In genomic region chr1:39753132-39754025, GRCh38 we compare ENCODE assay signal across 24 cellular contexts. TPM values are rescaled to one million over a fixed set of nuclear protein-coding genes. Genes with fewer than 3 reads are reported as not detected.
DNase-seq lines count a peak whose midpoint lies in the region; ATAC-seq, FAIRE-seq and TF ChIP-seq lines count a peak whose summit lies in the region.
"Had no signal": no experiment of that assay in that cellular context is flagged by ENCODE, and none has a peak within 500 bp of the region (broad histone marks: within the 10 kb centered on the region; RNA-seq: fewer than 3 reads in every experiment).

No MANE protein-coding gene starts in this region.

- POLR2A ChIA-PET in A673 (lab: Charles Lee; ENCODE audit: low non-redundant PET) (no interaction called here), GM12878 (lab: Charles Lee) (no interaction called here), GM10248 (lab: Yijun Ruan, JAX) (no interaction called here)

- no peaks in the 10 kb centered on the region for H3K79me2 ChIP-seq in GM12878 (ENCODE audit: control insufficient read depth, insufficient read depth, low read length)

- intact Hi-C loops in A673 (cut with micrococcal nuclease; ENCODE audit: unreplicated experiment): no loop called here
- intact Hi-C loops in GM12878 (cut with micrococcal nuclease; ENCODE audit: unreplicated experiment): no loop called here

- in situ Hi-C loops in GM12878 (cut with MboI): no loop called here

- TF ChIP-seq CTCF in A673 (conservative IDR thresholded peaks at IDR 0.05; ENCODE audit: low read depth, low read length) (no peak), GM12878 (IDR thresholded peaks at IDR 0.05 in 2 of 3, conservative IDR thresholded peaks at IDR 0.05 in 1 of 3; ENCODE audit: control insufficient read depth in 2 of 3, extremely low read depth in 1 of 3, insufficient read depth in 1 of 3, low read depth in 3 of 3, low read length in 3 of 3) (no peak), GM10248 (IDR thresholded peaks at IDR 0.05; ENCODE audit: control extremely low read depth, extremely low read depth, low read depth, missing control alignments) (no peak)

- 91% methylated on average over 16 of the region's 16 CpGs for WGBS in GM12878 (ENCODE audit: insufficient coverage, insufficient replicate concordance, low lambda C conversion rate, missing lambda C conversion rate)

- no peak overlapping the region for H2AFZ ChIP-seq in GM12878 (ENCODE audit: control insufficient read depth, low read depth, low read length)

- TF ChIP-seq RAD21 in GM12878 (IDR thresholded peaks at IDR 0.05; ENCODE audit: insufficient read depth, low read depth, low read length): no peak

- BruUV-seq in A673 (replicated peaks; lab: Mats Ljungman, UMichigan) (TSS peak; percentile 60), GM12878 (replicated peaks; lab: Mats Ljungman, UMichigan) (TSS peak; percentile 15)

- FAIRE-seq in GM12878 (lab: Jason Lieb, UNC): no peak
- FAIRE-seq: A549, astrocyte had no signal

- ATAC-seq in GM12878 (no peak), left lobe of liver (no peak), HG03378 (IDR thresholded peaks at IDR 0.05; ENCODE audit: unreplicated experiment) (no peak)
- ATAC-seq: A549; stimulated activated naive CD8-positive, alpha-beta T cell treated with anti-CD3 and anti-CD28 coated beads, Interleukin-15, Interleukin-2, amounts not matched to agents 100 U/mL and 50 U/mL, for 24 hours had no signal

- no peak overlapping the region for H3K4me2 ChIP-seq in GM12878 (ENCODE audit: control insufficient read depth, insufficient read depth)
- H3K4me2 ChIP-seq: A549 had no signal

- CTCF ChIA-PET in A673 (lab: Charles Lee) (no interaction called here), GM12878 (lab: Yijun Ruan, JAX) (interaction anchor here (1.2 kb wide), 1 partner anchor 140 kb away, joined by 3 read pairs; no protein-coding TSS in a partner anchor), GM10248 (lab: Yijun Ruan, JAX) (no interaction called here)

- H3K27ac ChIP-seq in A673 (ENCODE audit: low read depth, low read length, poor library complexity, severe bottlenecking) (no peak overlapping the region), GM12878 (ENCODE audit: control insufficient read depth, insufficient read depth) (no peak overlapping the region)
- H3K27ac ChIP-seq: A549, right atrium auricular region, spleen had no signal

- DNase-seq in A673 (ENCODE audit: low spot score) (no peak), NCI-H1092 treated with DMSO at 0.1 percent for 48 hours (lab: John Stamatoyannopoulos, UW) (peak; percentile 100), GM12878 (ENCODE audit: low read depth, low spot score) (no peak), left lobe of liver (ENCODE audit: low spot score) (peak; percentile 29), glomerular visceral epithelial cell (ENCODE audit: extremely low spot score) (no peak), GM10248 (ENCODE audit: extremely low spot score) (no peak)
- no peak for DNase-seq in activated T-cell treated with anti-CD3 and anti-CD28 coated beads, Interleukin-2, amount 50 U/mL, for 1 hour
- DNase-seq: activated naive CD4-positive, alpha-beta T cell treated with anti-CD3 and anti-CD28 coated beads, Interleukin-2, amount 50 U/mL, for 16 hours; BE2C; Calu3; GOT3; mesendoderm; NCI-H1436; NCI-H2227 treated with DMSO at 0.1 percent for 48 hours; SIG-M5; spleen; stimulated activated CD4-positive, alpha-beta T cell treated with anti-CD3 and anti-CD28 coated beads, Interleukin-4, amount 100 ng/mL, for 1 hour; stimulated activated naive CD8-positive, alpha-beta T cell treated with anti-CD3 and anti-CD28 coated beads, Interleukin-15, Interleukin-2, amounts not matched to agents 100 U/mL and 50 U/mL, for 24 hours had no signal

- H3K4me1 ChIP-seq in A673 (ENCODE audit: insufficient read depth, low read length, poor library complexity, severe bottlenecking): no peaks in the 10 kb centered on the region
- H3K4me1 ChIP-seq in GM12878 (ENCODE audit: control insufficient read depth, insufficient read depth, low read length): no peaks in the 10 kb centered on the region
- H3K4me1 ChIP-seq: A549, BE2C, right atrium auricular region, spleen, tibial nerve had no signal

- H3K9me3 ChIP-seq in A673 (ENCODE audit: low read depth, low read length, poor library complexity, severe bottlenecking) (no peaks in the 10 kb centered on the region), GM12878 (replicated peaks; ENCODE audit: control insufficient read depth, insufficient read depth, low read length) (no peaks in the 10 kb centered on the region)
- H3K9me3 ChIP-seq: A549, BE2C, right atrium auricular region, spleen, tibial nerve had no signal

- peaks cover 74% of the 10 kb centered on the region for H3K36me3 ChIP-seq in A673 (ENCODE audit: insufficient read depth, low read length, poor library complexity, severe bottlenecking)
- peaks cover 25 to 47% of the 10 kb centered on the region in 2 experiments for H3K36me3 ChIP-seq in GM12878 (ENCODE audit: control insufficient read depth in 2 of 2, insufficient read depth in 2 of 2, low read length in 1 of 2)

- SMC1A ChIA-PET in GM12878 (lab: Charles Lee; ENCODE audit: uncharacterized antibody, unreplicated experiment): no interaction called here

- RAD21 ChIA-PET in GM12878 (lab: Charles Lee; ENCODE audit: unreplicated experiment): no interaction called here

- H3K27me3 ChIP-seq in A673 (replicated peaks; ENCODE audit: insufficient read depth, low read depth, low read length, poor library complexity) (no peaks in the 10 kb centered on the region), GM12878 (replicated peaks in 1 of 2; ENCODE audit: control insufficient read depth in 2 of 2, insufficient read depth in 2 of 2, low read length in 1 of 2) (no peaks in the 10 kb centered on the region)
- H3K27me3 ChIP-seq: BE2C, right atrium auricular region, spleen, tibial nerve had no signal

- no peak overlapping the region for H3K4me3 ChIP-seq in A673 (ENCODE audit: low read depth, low read length, poor library complexity, severe bottlenecking)
- no peak overlapping the region for H3K4me3 ChIP-seq in GM12878
- H3K4me3 ChIP-seq: A549, right atrium auricular region, spleen, tibial nerve had no signal

- no peak overlapping the region for H3K9ac ChIP-seq in GM12878 (ENCODE audit: control insufficient read depth, insufficient read depth, low read length)

- TF ChIP-seq POLR2A in GM12878 (IDR thresholded peaks at IDR 0.05; ENCODE audit: low read depth, low read length): no peak; the same call in 1 of the 2 replicates

- TF ChIP-seq EP300 in GM12878 (IDR thresholded peaks at IDR 0.05; ENCODE audit: borderline replicate concordance in 1 of 2, control insufficient read depth in 1 of 2, low read depth in 2 of 2, low read length in 2 of 2): no peak

- no peaks in the 10 kb centered on the region for H4K20me1 ChIP-seq in GM12878 (ENCODE audit: control insufficient read depth, insufficient read depth)

RNA-seq across cellular contexts. Expression of gene PPIE, which starts 14.7 kb away (rescaled TPM):
- total RNA-seq in A673 (2021) (62.8 and 71.0 TPM in 2 replicates), GM12878 (2014; rRNA removed) (36.6 and 39.6 TPM in 2 replicates), GM12878 (2014; rRNA removed; fragmentation: Illumina TruSeq; extraction: Trizol) (46.6 and 48.0 TPM in 2 replicates), GM12878 (2021) (46.5 and 48.1 TPM in 2 replicates), left lobe of liver (16.6 TPM)
- total RNA-seq in GM12878 (2013; cell fraction: nucleolus; rRNA removed): 75.9 and 77.7 TPM in 2 replicates
- polyA plus RNA-seq in GM12878 (2011; ENCODE audit: low read depth): 34.9 TPM
- polyA plus RNA-seq in GM12878 (2011; rRNA removed) (77.8 and 81.1 TPM in 2 replicates), GM12878 (2014; fragmentation: Illumina TruSeq; extraction: Trizol) (53.4 and 58.7 TPM in 2 replicates), GM12878 (2014; fragmentation: Nextera tagmentation; extraction: Ambion mirVana) (100 to 1,000 TPM; 130 to 163 TPM), GM12878 (2014; rRNA removed) (54.7 and 66.1 TPM in 2 replicates), GM12878 (2016; fragmentation: Nextera tagmentation; extraction: Ambion mirVana) (10 to 100 TPM; 74.1 to 78.7 TPM)
- 75.3 and 89.8 TPM in 2 replicates for polyA plus RNA-seq in GM12878 (2011; cell fraction: cytosol; rRNA removed)
- 111 and 126 TPM in 2 replicates for polyA plus RNA-seq in GM12878 (2011; cell fraction: nucleus; rRNA removed)
- polyA plus RNA-seq in GM12878 (2012): 43.3 and 53.5 TPM in 2 replicates
- 46.6 and 47.5 TPM in 2 replicates for polyA minus RNA-seq in GM12878 (2011; rRNA and poly(A)+ RNA removed)
- 10.6 and 11.1 TPM in 2 replicates for polyA minus RNA-seq in GM12878 (2011; cell fraction: cytosol; rRNA and poly(A)+ RNA removed)
- polyA minus RNA-seq in GM12878 (2011; cell fraction: nucleus; rRNA and poly(A)+ RNA removed): 40.1 and 44.9 TPM in 2 replicates

RNA-seq across cellular contexts. Expression of gene OXCT2, which starts 17.8 kb away (rescaled TPM):
- total RNA-seq in A673 (2021): 0.20 TPM in 1 of 2 replicates, not detected in the other
- total RNA-seq in GM12878 (2013; cell fraction: nucleolus; rRNA removed): 4.1 and 4.9 TPM in 2 replicates
- 0.79 and 1.1 TPM in 2 replicates for total RNA-seq in GM12878 (2014; rRNA removed)
- total RNA-seq in GM12878 (2014; rRNA removed; fragmentation: Illumina TruSeq; extraction: Trizol): 0.69 and 1.0 TPM in 2 replicates
- 0.98 and 1.9 TPM in 2 replicates for total RNA-seq in GM12878 (2021)
- polyA plus RNA-seq in GM12878 (2011; ENCODE audit: low read depth): 0.43 TPM
- polyA plus RNA-seq in GM12878 (2011; rRNA removed): 0.29 and 0.39 TPM in 2 replicates
- 0.39 and 0.53 TPM in 2 replicates for polyA plus RNA-seq in GM12878 (2011; cell fraction: cytosol; rRNA removed)
- 1.9 and 2.1 TPM in 2 replicates for polyA plus RNA-seq in GM12878 (2011; cell fraction: nucleus; rRNA removed)
- 0.53 and 0.81 TPM in 2 replicates for polyA plus RNA-seq in GM12878 (2012)
- polyA plus RNA-seq in GM12878 (2014; fragmentation: Illumina TruSeq; extraction: Trizol): 0.13 and 0.57 TPM in 2 replicates
- under 1 TPM; 0.06 to 0.31 TPM for polyA plus RNA-seq in GM12878 (2014; fragmentation: Nextera tagmentation; extraction: Ambion mirVana)
- polyA plus RNA-seq in GM12878 (2014; rRNA removed): 1.7 and 1.8 TPM in 2 replicates
- under 1 TPM; 0.40 to 0.60 TPM for polyA plus RNA-seq in GM12878 (2016; fragmentation: Nextera tagmentation; extraction: Ambion mirVana)
- 0.44 and 0.72 TPM in 2 replicates for polyA minus RNA-seq in GM12878 (2011; rRNA and poly(A)+ RNA removed)
- polyA minus RNA-seq in GM12878 (2011; cell fraction: cytosol; rRNA and poly(A)+ RNA removed): not detected in 2 replicates
- polyA minus RNA-seq in GM12878 (2011; cell fraction: nucleus; rRNA and poly(A)+ RNA removed): 0.36 and 0.67 TPM in 2 replicates
- total RNA-seq in left lobe of liver: not detected

RNA-seq across cellular contexts. Expression of gene BMP8B, which starts 35.3 kb away (rescaled TPM):
- total RNA-seq in A673 (2021) (0.06 and 0.09 TPM in 2 replicates), GM12878 (2014; rRNA removed) (0.71 and 1.2 TPM in 2 replicates), GM12878 (2014; rRNA removed; fragmentation: Illumina TruSeq; extraction: Trizol) (0.37 and 0.49 TPM in 2 replicates), GM12878 (2021) (1.2 TPM in 2 replicates), left lobe of liver (0.10 TPM)
- 1.2 and 2.0 TPM in 2 replicates for total RNA-seq in GM12878 (2013; cell fraction: nucleolus; rRNA removed)
- 0.71 TPM for polyA plus RNA-seq in GM12878 (2011; ENCODE audit: low read depth)
- polyA plus RNA-seq in GM12878 (2011; rRNA removed) (0.55 and 0.56 TPM in 2 replicates), GM12878 (2014; fragmentation: Illumina TruSeq; extraction: Trizol) (1.00 and 1.0 TPM in 2 replicates), GM12878 (2014; fragmentation: Nextera tagmentation; extraction: Ambion mirVana) (under 1 TPM; 0.23 to 0.37 TPM), GM12878 (2014; rRNA removed) (1.00 and 1.0 TPM in 2 replicates), GM12878 (2016; fragmentation: Nextera tagmentation; extraction: Ambion mirVana) (under 1 TPM; 0.09 to 0.23 TPM)
- 0.62 and 0.76 TPM in 2 replicates for polyA plus RNA-seq in GM12878 (2011; cell fraction: cytosol; rRNA removed)
- polyA plus RNA-seq in GM12878 (2011; cell fraction: nucleus; rRNA removed): 0.96 and 1.1 TPM in 2 replicates
- polyA plus RNA-seq in GM12878 (2012): 1.0 and 1.3 TPM in 2 replicates
- polyA minus RNA-seq in GM12878 (2011; rRNA and poly(A)+ RNA removed): 0.88 and 1.1 TPM in 2 replicates
- polyA minus RNA-seq in GM12878 (2011; cell fraction: cytosol; rRNA and poly(A)+ RNA removed): 0.53 TPM in 1 of 2 replicates, not detected in the other
- polyA minus RNA-seq in GM12878 (2011; cell fraction: nucleus; rRNA and poly(A)+ RNA removed): 0.12 and 0.48 TPM in 2 replicates
- total RNA-seq: glomerular endothelial cell had no signal

Comparison
In these comparisons a context has a peak if more than half of its experiments do, and no peak if none do; other contexts are left out.
1. DNase-seq: peak in NCI-H1092 treated with DMSO at 0.1 percent for 48 hours (single experiment) and left lobe of liver (single experiment); none in A673 (single experiment), GM12878 (single experiment), activated T-cell treated with anti-CD3 and anti-CD28 coated beads, Interleukin-2, amount 50 U/mL, for 1 hour (single experiment), glomerular visceral epithelial cell (single experiment) and GM10248 (single experiment).